ENCODE assay signal across 8 cellular contexts in the genomic region with DNA sequence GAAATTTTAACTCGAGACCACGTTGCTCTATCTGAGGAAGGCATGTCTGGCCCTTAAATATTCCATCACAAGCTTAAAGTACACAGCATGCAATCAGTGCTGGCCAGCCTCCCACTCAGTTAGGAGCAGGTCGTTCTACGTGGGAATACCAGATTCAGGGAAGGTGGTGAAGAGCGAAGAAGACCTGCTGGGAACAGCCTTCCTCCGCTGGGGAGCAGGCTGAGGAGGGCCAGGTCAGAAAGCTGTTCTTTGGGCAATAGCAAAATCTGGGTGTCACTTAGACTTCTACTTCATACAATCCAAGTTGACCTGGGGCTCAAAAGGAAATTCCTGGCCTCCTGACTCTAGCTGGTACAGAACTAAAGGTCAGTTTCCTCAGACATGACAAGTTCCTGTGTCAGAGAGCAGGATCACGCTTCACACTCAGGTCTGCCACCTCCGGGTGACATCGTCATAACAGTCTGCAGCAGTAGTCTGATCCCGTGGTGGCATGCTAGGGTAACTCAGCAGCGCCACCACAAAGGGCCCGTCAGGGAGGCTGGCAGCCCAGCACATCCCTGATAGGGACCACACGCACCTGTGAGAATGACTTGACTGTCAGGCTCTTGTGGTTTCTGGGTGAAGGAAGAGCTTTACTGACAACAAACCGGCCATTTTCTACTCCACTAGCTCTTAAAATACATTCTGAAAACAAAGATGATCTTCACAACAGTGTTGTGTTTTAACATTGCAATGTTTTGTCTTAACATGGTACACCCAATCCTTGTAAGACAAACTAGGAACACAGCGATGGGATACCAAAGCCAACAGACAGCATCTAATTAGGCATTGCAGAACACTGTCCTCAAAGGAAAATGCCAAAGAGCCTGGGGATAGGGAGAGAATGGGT. TPM values are rescaled to one million over a fixed set of nuclear protein-coding genes. Genes with fewer than 3 reads are reported as not detected.
DNase-seq lines count a peak whose midpoint lies in the region; ATAC-seq and TF ChIP-seq lines count a peak whose summit lies in the region.

No MANE protein-coding gene starts in this region.

- no peaks in the 10 kb centered on the region for H3K36me3 Mint-ChIP-seq in activated naive CD4-positive, alpha-beta T cell treated with anti-CD3 and anti-CD28 coated beads, Interleukin-2, amount 10 ng/mL, durations not matched to agents 7 days and 5 days
- no peaks in the 10 kb centered on the region for H3K36me3 Mint-ChIP-seq in progenitor cell of endocrine pancreas (ENCODE audit: insufficient read depth)

- peak; percentile 40 for DNase-seq in SK-MEL-5 (ENCODE audit: low read depth, low spot score)
- peak; percentile 66 for DNase-seq in activated naive CD4-positive, alpha-beta T cell treated with anti-CD3 and anti-CD28 coated beads, Interleukin-2, amount 10 ng/mL, durations not matched to agents 7 days and 5 days
- DNase-seq in progenitor cell of endocrine pancreas (ENCODE audit: low spot score, unreplicated experiment): no peak
- no peak for DNase-seq in middle frontal gyrus (ENCODE audit: extremely low spot score, low spot score)
- DNase-seq in coronary artery (ENCODE audit: low spot score): no peak

- peak; percentile 78 for TF ChIP-seq CTCF in 22Rv1 (IDR thresholded peaks at IDR 0.05)
- TF ChIP-seq CTCF in progenitor cell of endocrine pancreas (IDR thresholded peaks at IDR 0.05; ENCODE audit: unreplicated experiment): peak; percentile 45
- no peak for TF ChIP-seq CTCF in coronary artery (IDR thresholded peaks at IDR 0.05)

- ATAC-seq in GM18868 (IDR thresholded peaks at IDR 0.05; ENCODE audit: unreplicated experiment): peak; percentile 98
- peak; percentile 93 for ATAC-seq in HG03045 (IDR thresholded peaks at IDR 0.05; ENCODE audit: unreplicated experiment)

- in situ Hi-C loops in SK-MEL-5 (cut with HindIII; ENCODE audit: low pct_unique_long_range_greater_than_20kb, low sequenced_read_pairs): no loop called here

- no peak overlapping the region for H3K27ac ChIP-seq in 22Rv1
- H3K27ac ChIP-seq in coronary artery: no peak overlapping the region

- no peak overlapping the region for H3K4me3 Mint-ChIP-seq in activated naive CD4-positive, alpha-beta T cell treated with anti-CD3 and anti-CD28 coated beads, Interleukin-2, amount 10 ng/mL, durations not matched to agents 7 days and 5 days
- no peak overlapping the region for H3K4me3 Mint-ChIP-seq in progenitor cell of endocrine pancreas (ENCODE audit: low read depth)

- no peaks in the 10 kb centered on the region for H3K9me3 Mint-ChIP-seq in activated naive CD4-positive, alpha-beta T cell treated with anti-CD3 and anti-CD28 coated beads, Interleukin-2, amount 10 ng/mL, durations not matched to agents 7 days and 5 days
- no peaks in the 10 kb centered on the region for H3K9me3 Mint-ChIP-seq in progenitor cell of endocrine pancreas (ENCODE audit: low read depth)

- H3K27me3 Mint-ChIP-seq in activated naive CD4-positive, alpha-beta T cell treated with anti-CD3 and anti-CD28 coated beads, Interleukin-2, amount 10 ng/mL, durations not matched to agents 7 days and 5 days: peaks cover 5% of the 10 kb centered on the region
- no peaks in the 10 kb centered on the region for H3K27me3 Mint-ChIP-seq in progenitor cell of endocrine pancreas

- H3K4me3 ChIP-seq in coronary artery: no peak overlapping the region

- H3K27ac Mint-ChIP-seq in activated naive CD4-positive, alpha-beta T cell treated with anti-CD3 and anti-CD28 coated beads, Interleukin-2, amount 10 ng/mL, durations not matched to agents 7 days and 5 days: no peak overlapping the region
- no peak overlapping the region for H3K27ac Mint-ChIP-seq in progenitor cell of endocrine pancreas

- CTCF ChIA-PET in activated naive CD4-positive, alpha-beta T cell treated with anti-CD3 and anti-CD28 coated beads, Interleukin-2, amount 10 ng/mL, durations not matched to agents 7 days and 5 days (lab: Charles Lee): interaction anchor here (1.0 to 1.2 kb wide), 3 partner anchors 11 to 519 kb away, joined by 4 to 5 read pairs (median 5); no protein-coding TSS in a partner anchor

- H3K4me1 Mint-ChIP-seq in activated naive CD4-positive, alpha-beta T cell treated with anti-CD3 and anti-CD28 coated beads, Interleukin-2, amount 10 ng/mL, durations not matched to agents 7 days and 5 days: peaks cover 4% of the 10 kb centered on the region
- H3K4me1 Mint-ChIP-seq in progenitor cell of endocrine pancreas (ENCODE audit: low read depth): peaks cover 6% of the 10 kb centered on the region

RNA-seq across cellular contexts. Expression of gene NAPG, which starts 35.2 kb away (rescaled TPM):
- 31.1 and 32.2 TPM in 2 replicates for total RNA-seq in SK-MEL-5 (2014; rRNA removed; shearing (Covaris generic))
- 17.4 and 19.3 TPM in 2 replicates for polyA plus RNA-seq in SK-MEL-5 (2015; cell fraction: cytosol; rRNA removed)
- 85.3 and 92.3 TPM in 2 replicates for polyA plus RNA-seq in SK-MEL-5 (2015; cell fraction: nucleus; rRNA removed)
- total RNA-seq in progenitor cell of endocrine pancreas: 27.2 and 27.3 TPM in 2 replicates

RNA-seq across cellular contexts. Expression of gene APCDD1, which starts 36.2 kb away (rescaled TPM):
- total RNA-seq in SK-MEL-5 (2014; rRNA removed; shearing (Covaris generic)): not detected in 2 replicates
- polyA plus RNA-seq in SK-MEL-5 (2015; cell fraction: cytosol; rRNA removed): not detected in 2 replicates
- not detected in 2 replicates for polyA plus RNA-seq in SK-MEL-5 (2015; cell fraction: nucleus; rRNA removed)
- total RNA-seq in progenitor cell of endocrine pancreas: 9.7 and 10.9 TPM in 2 replicates

Comparison
In these comparisons a context has a peak if more than half of its experiments do, and no peak if none do; other contexts are left out.
1. DNase-seq: peak in SK-MEL-5 (single experiment) and activated naive CD4-positive, alpha-beta T cell treated with anti-CD3 and anti-CD28 coated beads, Interleukin-2, amount 10 ng/mL, durations not matched to agents 7 days and 5 days (single experiment); none in progenitor cell of endocrine pancreas (single experiment), middle frontal gyrus (single experiment) and coronary artery (single experiment).
2. RNA of gene APCDD1, which starts 36.2 kb away (total RNA-seq): 9.7 to 10.9 TPM in progenitor cell of endocrine pancreas; not detected in SK-MEL-5; every median in the first group is over 10 times any median in the second.